10 cellular contexts compared by ENCODE assay signal in genomic region chr11:126790550-126790981, GRCh38.
A peak's percentile ranks its signal among the peaks of the same experiment; 100 is the strongest.
DNase-seq lines count a peak whose midpoint lies in the region; ATAC-seq and TF ChIP-seq lines count a peak whose summit lies in the region.
"Had no signal": no experiment of that assay in that cellular context is flagged by ENCODE, and none has a peak within 500 bp of the region (broad histone marks: within the 10 kb centered on the region; RNA-seq: fewer than 3 reads in every experiment).

No MANE protein-coding gene starts in this region.

- H3K4me3 ChIP-seq in fibroblast of mammary gland (ENCODE audit: control insufficient read depth, low read depth, low read length): no peak overlapping the region
- H3K4me3 ChIP-seq in osteoblast (ENCODE audit: insufficient read depth, low read length): no peak overlapping the region

- H3K27ac ChIP-seq in osteoblast (ENCODE audit: low read depth, low read length): peak overlapping the region; percentile 65

- ATAC-seq in esophagus mucosa (no peak), HG02763 (IDR thresholded peaks at IDR 0.05; ENCODE audit: unreplicated experiment) (no peak), HG02870 (IDR thresholded peaks at IDR 0.05; ENCODE audit: unreplicated experiment) (no peak)
- ATAC-seq: stimulated activated naive CD8-positive, alpha-beta T cell treated with anti-CD3 and anti-CD28 coated beads, Interleukin-15, Interleukin-2, amounts not matched to agents 100 U/mL and 50 U/mL, for 24 hours had no signal

- peak; percentile 5 for TF ChIP-seq CTCF in fibroblast of mammary gland (conservative IDR thresholded peaks at IDR 0.05; ENCODE audit: control insufficient read depth, insufficient read depth, low read depth, low read length)
- TF ChIP-seq CTCF in osteoblast (IDR thresholded peaks at IDR 0.05; ENCODE audit: extremely low read depth, low read depth, low read length): peak; percentile 44

- H2AFZ ChIP-seq in osteoblast (ENCODE audit: low read length): no peak overlapping the region

- no peaks in the 10 kb centered on the region for H4K20me1 ChIP-seq in osteoblast (ENCODE audit: insufficient read depth, low read length)

- H3K79me2 ChIP-seq in osteoblast (ENCODE audit: insufficient read depth, low read length): no peaks in the 10 kb centered on the region

- H3K4me2 ChIP-seq in osteoblast (ENCODE audit: insufficient read depth, low read length): peak overlapping the region; percentile 12

- H3K4me1 ChIP-seq in osteoblast (ENCODE audit: insufficient read depth, low read length): peaks cover 10% of the 10 kb centered on the region

- peak; percentile 43 for DNase-seq in ELF-1 (ENCODE audit: low read depth, low spot score)
- peak; percentile 84 for DNase-seq in RPMI7951 (ENCODE audit: low read depth)
- DNase-seq in fibroblast of mammary gland (ENCODE audit: low read depth): peak; percentile 85
- DNase-seq in osteoblast (ENCODE audit: insufficient read length, low spot score, missing footprints): peak; percentile 85
- DNase-seq in activated CD8-positive, alpha-beta memory T cell treated with anti-CD3 and anti-CD28 coated beads, Interleukin-2, amount 50 U/mL, for 4 hours: no peak
- DNase-seq: MM.1S; stimulated activated naive CD8-positive, alpha-beta T cell treated with anti-CD3 and anti-CD28 coated beads, Interleukin-15, Interleukin-2, amounts not matched to agents 100 U/mL and 50 U/mL, for 24 hours had no signal

- no peaks in the 10 kb centered on the region for H3K27me3 ChIP-seq in osteoblast (ENCODE audit: insufficient read depth, low read length)

- H3K9me3 ChIP-seq in osteoblast (ENCODE audit: low read depth, low read length): no peaks in the 10 kb centered on the region

- no peaks in the 10 kb centered on the region for H3K36me3 ChIP-seq in osteoblast (ENCODE audit: insufficient read depth, low read length)
